ENCODE assay signal across 9 cellular contexts in the genomic region with DNA sequence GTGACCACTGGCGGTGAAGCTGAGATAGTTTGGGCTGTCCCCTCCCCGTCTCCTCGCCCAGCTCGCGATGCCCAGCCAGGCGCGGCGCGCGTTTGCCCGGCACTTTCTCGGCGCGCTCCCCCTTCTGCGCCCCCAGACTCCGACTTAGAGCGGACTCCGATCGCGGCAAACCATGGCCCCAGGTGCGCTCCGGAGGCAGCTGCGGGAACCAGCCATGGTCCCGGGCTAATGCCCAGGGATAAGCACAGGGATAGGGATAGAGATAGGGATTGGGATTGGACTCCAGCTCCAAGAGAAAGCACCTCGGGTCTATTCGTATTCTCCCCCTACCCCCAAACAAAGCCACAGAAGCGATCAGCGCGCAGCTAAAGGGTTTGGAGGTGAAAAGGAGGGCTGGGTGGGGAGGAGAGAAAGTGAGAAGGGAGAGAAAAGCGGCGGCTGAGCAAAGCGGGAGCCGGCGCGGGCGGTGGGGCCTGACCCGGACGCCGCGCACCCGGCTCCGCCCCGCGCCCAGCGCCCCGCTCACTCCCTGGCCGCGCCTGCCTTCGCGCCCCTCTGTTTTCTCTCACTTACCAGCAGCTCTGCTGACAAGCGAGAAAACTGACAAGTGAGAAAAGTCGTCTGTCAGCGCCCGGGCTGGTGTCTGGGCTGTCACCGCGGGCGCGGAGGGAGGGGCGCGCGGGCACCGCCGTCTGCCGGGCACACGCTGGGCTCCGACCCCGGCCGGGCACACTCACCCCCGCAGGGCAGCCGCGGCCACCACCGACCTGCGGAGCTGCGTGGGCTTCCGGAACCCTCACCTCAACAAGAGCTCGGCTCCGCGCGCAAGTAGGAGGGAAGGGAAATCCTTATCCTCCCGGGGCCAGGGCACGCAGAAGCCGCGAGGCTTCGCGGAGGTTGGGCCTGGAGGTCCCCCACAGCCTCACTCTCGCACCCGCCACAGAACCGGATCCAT. TPM values are rescaled to one million over a fixed set of nuclear protein-coding genes. Genes with fewer than 3 reads are reported as not detected.
DNase-seq lines count a peak whose midpoint lies in the region; TF ChIP-seq lines count a peak whose summit lies in the region.
"Had no signal": no experiment of that assay in that cellular context is flagged by ENCODE, and none has a peak within 500 bp of the region (broad histone marks: within the 10 kb centered on the region; RNA-seq: fewer than 3 reads in every experiment).

A gene (minus strand): TSS at position 2 of the 955 bp plus-strand sequence.

- H3K4me3 ChIP-seq in HEK293 (ENCODE audit: low read depth, low read length) (peak within 1 kb of the TSS; percentile 34), kidney epithelial cell (ENCODE audit: low read depth, low read length) (peak within 1 kb of the TSS; percentile 65), stomach smooth muscle (ENCODE audit: low read length in 2 of 2) (peak within 1 kb of the TSS; percentile 71 to 84)

- H3K9me3 ChIP-seq in HEK293 (ENCODE audit: control insufficient read depth, insufficient read depth, low read depth, low read length) (no peaks in the 10 kb centered on the region), stomach smooth muscle (ENCODE audit: control insufficient read depth in 2 of 2, low read length in 2 of 2) (no peaks in the 10 kb centered on the region)

- peaks cover 10% of the 10 kb centered on the region for H3K27me3 ChIP-seq in kidney epithelial cell (ENCODE audit: control insufficient read depth, insufficient read depth, low read length)
- no peaks in the 10 kb centered on the region for H3K27me3 ChIP-seq in stomach smooth muscle (ENCODE audit: control insufficient read depth in 1 of 2, insufficient read depth in 2 of 2, low read length in 2 of 2)

- H3K9ac ChIP-seq in stomach smooth muscle (ENCODE audit: low read length in 2 of 2), result peak within 1 kb of the TSS; percentile 79 to 87

- CTCF ChIA-PET in HEK293 (lab: Yijun Ruan, JAX), result interaction anchor here (0.6 kb wide), 1 partner anchor 495 kb away, joined by 4 read pairs; no protein-coding TSS in a partner anchor

- no peaks in the 10 kb centered on the region for H3K4me1 ChIP-seq in HEK293 (ENCODE audit: control insufficient read depth, insufficient read depth, low read length)
- H3K4me1 ChIP-seq in stomach smooth muscle (ENCODE audit: control insufficient read depth, insufficient read depth, low read length), result peaks cover 13% of the 10 kb centered on the region

- TF ChIP-seq CTCF in HEK293 (tag by site-specific recombination; IDR thresholded peaks at IDR 0.05), result no peak
- no peak for TF ChIP-seq CTCF in kidney epithelial cell (IDR thresholded peaks at IDR 0.05; ENCODE audit: insufficient read depth, low read length, poor library complexity, severe bottlenecking)

- POLR2A ChIA-PET in HEK293 (lab: Yijun Ruan, JAX), result no interaction called here

- H3K27ac ChIP-seq in HEK293 (ENCODE audit: extremely low read depth, low read depth, low read length), result no peak within 1 kb of the TSS
- peak within 1 kb of the TSS; percentile 82 for H3K27ac ChIP-seq in stomach smooth muscle (ENCODE audit: low read length)

- H3K36me3 ChIP-seq in HEK293 (ENCODE audit: control insufficient read depth in 2 of 2, insufficient read depth in 1 of 2, low read length in 2 of 2), result no peaks in the 10 kb centered on the region
- no peaks in the 10 kb centered on the region for H3K36me3 ChIP-seq in kidney epithelial cell (ENCODE audit: control insufficient read depth, insufficient read depth, low read length)
- H3K36me3 ChIP-seq in stomach smooth muscle (ENCODE audit: control insufficient read depth in 2 of 2, insufficient read depth in 2 of 2, low read length in 2 of 2), result no peaks in the 10 kb centered on the region

- DNase-seq in cerebellum (ENCODE audit: low spot score), result peak; percentile 41
- DNase-seq in kidney epithelial cell (ENCODE audit: low read depth), result no peak
- no peak for DNase-seq in T1000 (lab: John Stamatoyannopoulos, UW)
- no peak for DNase-seq in OCI-M1 (lab: John Stamatoyannopoulos, UW)
- DNase-seq in stimulated activated CD4-positive, alpha-beta T cell treated with anti-CD3 and anti-CD28 coated beads, Interleukin-2, amount 100 ng/mL, for 48 hours, result no peak
- no peak for DNase-seq in SW480 (ENCODE audit: low spot score)
- DNase-seq: NCI-H226 had no signal

TF ChIP-seq in HEK293, 187 proteins besides CTCF, POLR2A, EP300 and RAD21:
- TF ChIP-seq ZNF121 (tag by site-specific recombination; IDR thresholded peaks at IDR 0.05) (no peak), SP3 (tag by site-specific recombination; IDR thresholded peaks at IDR 0.05) (no peak), ZNF571 (tag by site-specific recombination; IDR thresholded peaks at IDR 0.05) (no peak), ZNF169 (tag by site-specific recombination; IDR thresholded peaks at IDR 0.05) (no peak), ZNF501 (tag by site-specific recombination; IDR thresholded peaks at IDR 0.05) (no peak), ZBTB17 (tag by site-specific recombination; IDR thresholded peaks at IDR 0.05) (no peak), BCL11B (tag by site-specific recombination; IDR thresholded peaks at IDR 0.05; ENCODE audit: low read depth) (no peak), ZNF777 (tag by site-specific recombination; IDR thresholded peaks at IDR 0.05; ENCODE audit: borderline replicate concordance) (no peak), ZNF24 (tag by site-specific recombination; IDR thresholded peaks at IDR 0.05) (no peak)
- TF ChIP-seq, protein P1, sequence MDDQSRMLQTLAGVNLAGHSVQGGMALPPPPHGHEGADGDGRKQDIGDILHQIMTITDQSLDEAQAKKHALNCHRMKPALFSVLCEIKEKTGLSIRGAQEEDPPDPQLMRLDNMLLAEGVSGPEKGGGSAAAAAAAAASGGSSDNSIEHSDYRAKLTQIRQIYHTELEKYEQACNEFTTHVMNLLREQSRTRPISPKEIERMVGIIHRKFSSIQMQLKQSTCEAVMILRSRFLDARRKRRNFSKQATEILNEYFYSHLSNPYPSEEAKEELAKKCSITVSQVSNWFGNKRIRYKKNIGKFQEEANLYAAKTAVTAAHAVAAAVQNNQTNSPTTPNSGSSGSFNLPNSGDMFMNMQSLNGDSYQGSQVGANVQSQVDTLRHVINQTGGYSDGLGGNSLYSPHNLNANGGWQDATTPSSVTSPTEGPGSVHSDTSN (CRISPR knock-in tag; IDR thresholded peaks at IDR 0.05), result no peak

RNA-seq across cellular contexts. Expression of the gene that starts here (rescaled TPM):
- 122 TPM for total RNA-seq in cerebellum
- total RNA-seq in kidney epithelial cell, result 2.3 and 2.6 TPM in 2 replicates

Comparison
In these comparisons a context has a peak if more than half of its experiments do, and no peak if none do; other contexts are left out.
1. RNA of the gene that starts here (total RNA-seq): 122 TPM in cerebellum (single experiment); 2.3 to 2.6 TPM in kidney epithelial cell; every median in the first group is over 10 times any median in the second.
2. Peak in every context shown above with its lines, with median percentiles within 50 percentile points of each other: H3K4me3 ChIP-seq.